ENCODE assay signal across 8 cellular contexts in the genomic region with DNA sequence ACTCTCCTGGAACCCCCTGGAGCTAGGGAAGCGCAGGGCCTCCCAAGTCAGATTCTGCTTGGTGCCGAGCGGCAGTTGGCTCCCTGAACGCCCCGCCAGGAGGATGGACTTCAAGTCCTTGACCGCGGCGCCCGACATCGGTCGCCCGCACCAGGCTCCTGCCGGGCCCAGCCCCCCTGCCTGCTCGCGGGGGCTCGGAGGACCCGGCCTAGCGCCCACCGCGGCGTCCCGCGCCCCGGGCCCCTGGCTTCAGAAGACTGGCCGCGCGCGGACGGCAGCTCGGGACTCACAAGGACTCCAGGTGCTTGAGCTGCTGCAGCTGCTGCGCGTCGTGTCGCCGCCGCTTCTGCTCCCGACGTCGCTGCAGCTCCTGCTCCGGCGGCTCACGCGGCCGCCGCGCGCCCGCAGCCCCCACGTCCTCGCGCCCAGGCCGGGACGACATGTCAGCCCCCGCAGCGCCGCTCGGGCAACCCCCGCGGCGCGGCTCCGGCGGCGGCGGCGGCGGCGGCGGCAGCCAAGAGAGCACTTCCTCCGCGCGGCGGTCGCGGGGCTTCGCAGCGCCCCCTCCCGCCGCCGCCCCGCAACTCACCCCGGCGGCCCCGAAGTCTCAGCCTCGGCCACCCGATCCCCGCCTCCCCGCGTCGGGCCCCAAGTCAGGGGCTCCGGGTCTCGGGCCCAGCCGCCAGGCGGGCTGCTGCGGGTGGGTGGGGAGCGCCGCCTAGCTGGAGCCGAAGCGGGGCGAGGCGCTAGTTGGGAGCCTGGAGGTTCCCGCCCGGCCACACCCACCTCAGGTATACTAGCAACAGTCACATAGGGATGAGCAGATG. TPM values are rescaled to one million over a fixed set of nuclear protein-coding genes. Genes with fewer than 3 reads are reported as not detected.
A peak's percentile ranks its signal among the peaks of the same experiment; 100 is the strongest.
DNase-seq lines count a peak whose midpoint lies in the region; ATAC-seq and TF ChIP-seq lines count a peak whose summit lies in the region.

A gene with protein sequence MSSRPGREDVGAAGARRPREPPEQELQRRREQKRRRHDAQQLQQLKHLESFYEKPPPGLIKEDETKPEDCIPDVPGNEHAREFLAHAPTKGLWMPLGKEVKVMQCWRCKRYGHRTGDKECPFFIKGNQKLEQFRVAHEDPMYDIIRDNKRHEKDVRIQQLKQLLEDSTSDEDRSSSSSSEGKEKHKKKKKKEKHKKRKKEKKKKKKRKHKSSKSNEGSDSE (minus strand): TSS at position 474 of the 827 bp plus-strand sequence. CDS start 32 bp downstream, at position 442.

- no peak for TF ChIP-seq EP300 in sigmoid colon (IDR thresholded peaks at IDR 0.05)

- peaks cover 0 to 39% (median 30%) of the 10 kb centered on the region in 4 donors for H3K4me1 ChIP-seq in sigmoid colon

- ATAC-seq in HG02678 (IDR thresholded peaks at IDR 0.05; ENCODE audit: unreplicated experiment): peak; percentile 89

- 0% methylated on average over 103 of the region's 103 CpGs for WGBS in sigmoid colon, 2 donors

- DNase-seq in GM13977 (ENCODE audit: low spot score) (peak; percentile 89), NCI-H128 (lab: John Stamatoyannopoulos, UW; ENCODE audit: unreplicated experiment) (peak; percentile 59), T-helper 2 cell (peak; percentile 55 to 84 (median 69)), anterior cingulate cortex (lab: John Stamatoyannopoulos, UW) (peak in 54 of 58 donors; percentile 6 to 77 (median 51)), hypothalamus (lab: John Stamatoyannopoulos, UW) (peak in 46 of 51 donors; percentile 16 to 82 (median 52)), sigmoid colon (peak; percentile 77), cerebellar nuclear complex (lab: John Stamatoyannopoulos, UW) (no peak)

- no peak for TF ChIP-seq POLR2A in sigmoid colon (IDR thresholded peaks at IDR 0.05)

- H3K36me3 ChIP-seq in sigmoid colon: no peaks in the 10 kb centered on the region

- peak within 1 kb of the TSS; percentile 60 to 99 (median 97) for H3K4me3 ChIP-seq in sigmoid colon

- intact Hi-C loops in sigmoid colon (cut with DNase I): loop anchor here (1.0 to 5.0 kb wide), 5 partner anchors 46 to 308 kb away; a partner anchor contains a TSS

- H3K27ac ChIP-seq in sigmoid colon: peak within 1 kb of the TSS; percentile 82 to 89 (median 88)

- TF ChIP-seq CTCF in GM13977 (IDR thresholded peaks at IDR 0.05; ENCODE audit: extremely low read depth, insufficient read depth, missing control alignments): peak; percentile 81
- peak in 2 of 4 experiments; percentile 30 to 63 for TF ChIP-seq CTCF in sigmoid colon (IDR thresholded peaks at IDR 0.05)

- H3K9me3 ChIP-seq in sigmoid colon: no peaks in the 10 kb centered on the region

- in situ Hi-C loops in GM13977 (cut with MboI; ENCODE audit: low pct_unique_long_range_greater_than_20kb, low sequenced_read_pairs, unreplicated experiment): no loop called here

- H3K27me3 ChIP-seq in sigmoid colon: no peaks in the 10 kb centered on the region

RNA-seq across cellular contexts. Expression of the gene that starts here (rescaled TPM):
- 10 to 100 TPM in 2 of 4 donors, 1 to 10 TPM in 2; 6.9 to 24.6 (median 9.2) TPM for total RNA-seq in sigmoid colon
- polyA plus RNA-seq in sigmoid colon: 10 to 100 TPM in 2 of 3 donors, 1 to 10 TPM in 1; 6.6 to 15.5 (median 10.8) TPM

Comparison
In these comparisons a context has a peak if more than half of its experiments do, and no peak if none do; other contexts are left out.
1. DNase-seq: peak in GM13977 (single experiment), NCI-H128 (single experiment), T-helper 2 cell (5 of 5), anterior cingulate cortex (54 of 58), hypothalamus (46 of 51) and sigmoid colon (single experiment); none in cerebellar nuclear complex (0 of 2).